ENCODE assay signal across 9 cellular contexts in the genomic region with DNA sequence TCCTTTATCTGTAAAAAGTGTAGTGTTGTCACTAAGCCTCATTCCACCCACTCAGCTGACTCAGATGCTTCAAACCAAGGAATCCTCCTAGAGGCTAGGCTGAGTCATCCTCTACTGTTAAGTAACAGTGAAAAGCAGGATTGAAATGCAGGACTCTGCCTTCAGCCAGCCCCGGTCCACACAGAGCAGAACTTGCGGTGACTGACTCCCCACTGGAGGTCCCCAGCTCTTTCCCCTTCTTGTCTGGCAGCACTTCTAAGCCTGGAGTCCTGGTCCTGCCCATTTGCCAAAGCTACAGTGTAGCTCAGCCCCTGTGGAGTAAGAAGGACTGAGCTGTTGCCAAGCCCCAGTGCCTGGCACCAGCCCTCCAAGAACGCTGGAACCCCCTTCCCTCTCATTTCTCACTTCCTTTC. TPM values are rescaled to one million over a fixed set of nuclear protein-coding genes. Genes with fewer than 3 reads are reported as not detected.
DNase-seq lines count a peak whose midpoint lies in the region; ATAC-seq, FAIRE-seq and TF ChIP-seq lines count a peak whose summit lies in the region.
"Had no signal": no experiment of that assay in that cellular context is flagged by ENCODE, and none has a peak within 500 bp of the region (broad histone marks: within the 10 kb centered on the region; RNA-seq: fewer than 3 reads in every experiment).

No MANE protein-coding gene starts in this region.

- BruUV-seq in HepG2 (replicated peaks; lab: Mats Ljungman, UMichigan), result no TSS peak

- H3K4me2 ChIP-seq in HepG2 (ENCODE audit: low read depth, low read length), result no peak overlapping the region

- H2AFZ ChIP-seq in HepG2 (ENCODE audit: low read length), result no peak overlapping the region

- H3K79me2 ChIP-seq in HepG2 (ENCODE audit: insufficient read depth, low read length), result no peaks in the 10 kb centered on the region

- POLR2A ChIA-PET in HepG2 (lab: Yijun Ruan, JAX), result no interaction called here

- CTCF ChIA-PET in HepG2 (lab: Yijun Ruan, JAX; ENCODE audit: low intra/inter-chr PET ratio, low total read pairs), result no interaction called here

- 0% methylated on average over 2 of the region's 3 CpGs for WGBS in HepG2 (ENCODE audit: low lambda C conversion rate)
- WGBS in suprapubic skin, result 2% methylated on average over 3 of the region's 3 CpGs

- H3K36me3 Mint-ChIP-seq in CD14-positive monocyte, result peaks cover 0 to 2% of the 10 kb centered on the region in 2 donors

- H3K4me3 ChIP-seq in brain microvascular endothelial cell (ENCODE audit: low read depth, low read length) (no peak overlapping the region), HepG2 (replicated peaks in 1 of 3; ENCODE audit: insufficient read depth in 1 of 3, low read depth in 2 of 3, low read length in 3 of 3) (no peak overlapping the region), suprapubic skin (peak overlapping the region; percentile 44)

- peak; percentile 79 for DNase-seq in CD14-positive monocyte (ENCODE audit: low spot score)
- peak; percentile 62 to 64 for DNase-seq in NOMO-1 (lab: John Stamatoyannopoulos, UW; ENCODE audit: unreplicated experiment in 2 of 2)
- peak; percentile 97 for DNase-seq in brain microvascular endothelial cell
- DNase-seq in HepG2 (ENCODE audit: low spot score), result no peak
- DNase-seq in suprapubic skin (ENCODE audit: low spot score in 2 of 2), result peak; percentile 66 to 81
- no peak for DNase-seq in GM12892 (ENCODE audit: insufficient read length)
- DNase-seq in globus pallidus (ENCODE audit: low spot score), result no peak

- peak overlapping the region; percentile 51 for H3K27ac ChIP-seq in brain microvascular endothelial cell
- no peak overlapping the region for H3K27ac ChIP-seq in HepG2 (ENCODE audit: extremely low read length, insufficient read depth, low read length)
- H3K27ac ChIP-seq in suprapubic skin, result peak overlapping the region; percentile 93

- intact Hi-C loops in CD14-positive monocyte (cut with micrococcal nuclease) (no loop called here), HepG2 (cut with micrococcal nuclease; ENCODE audit: unreplicated experiment) (no loop called here)

- no peak for TF ChIP-seq RAD21 in HepG2 (CRISPR knock-in tag; IDR thresholded peaks at IDR 0.05)

- peak overlapping the region in 1 of 2 donors; percentile 65 for H3K4me3 Mint-ChIP-seq in CD14-positive monocyte

- ATAC-seq in HepG2, result peak; percentile 51
- ATAC-seq in HG03520 (IDR thresholded peaks at IDR 0.05; ENCODE audit: unreplicated experiment), result no peak

- H3K27me3 ChIP-seq in brain microvascular endothelial cell (replicated peaks), result no peaks in the 10 kb centered on the region
- H3K27me3 ChIP-seq in HepG2 (ENCODE audit: control insufficient read depth in 1 of 2, insufficient read depth in 2 of 2, low read length in 2 of 2), result peaks cover 0 to 4% of the 10 kb centered on the region in 2 experiments; a peak in 3 of 5 replicates
- no peaks in the 10 kb centered on the region for H3K27me3 ChIP-seq in suprapubic skin

- H3K9me3 Mint-ChIP-seq in CD14-positive monocyte, result peaks cover 3 to 8% (median 6%) of the 10 kb centered on the region in 7 donors

- peaks cover 0 to 3% (median 0%) of the 10 kb centered on the region in 3 donors for H3K27me3 Mint-ChIP-seq in CD14-positive monocyte (ENCODE audit: low read depth in 3 of 3)

- no peak for TF ChIP-seq POLR2A in HepG2 (IDR thresholded peaks at IDR 0.05; ENCODE audit: insufficient read depth in 1 of 2, low read depth in 2 of 2, low read length in 2 of 2)
- no peak for TF ChIP-seq POLR2A in suprapubic skin (IDR thresholded peaks at IDR 0.05)
- TF ChIP-seq POLR2A in GM12892 (IDR thresholded peaks at IDR 0.05; ENCODE audit: low read depth, low read length), result no peak

- in situ Hi-C loops in brain microvascular endothelial cell (cut with HindIII; ENCODE audit: low pct_ligation_motif_present, low sequenced_read_pairs), result no loop called here
- in situ Hi-C loops in HepG2 (cut with HindIII; ENCODE audit: extremely low pct_ligation_motif_present, low pct_unique_long_range_greater_than_20kb), result no loop called here

- no peak overlapping the region for H3K9ac ChIP-seq in HepG2 (ENCODE audit: insufficient read depth, low read depth, low read length)

- no peaks in the 10 kb centered on the region for H3K9me3 ChIP-seq in HepG2 (ENCODE audit: low read length)
- no peaks in the 10 kb centered on the region for H3K9me3 ChIP-seq in suprapubic skin

- H3K36me3 ChIP-seq in brain microvascular endothelial cell (replicated peaks), result no peaks in the 10 kb centered on the region
- no peaks in the 10 kb centered on the region for H3K36me3 ChIP-seq in HepG2 (replicated peaks in 1 of 2; ENCODE audit: control insufficient read depth in 1 of 2, insufficient read depth in 2 of 2, low read length in 2 of 2)
- H3K36me3 ChIP-seq in suprapubic skin, result no peaks in the 10 kb centered on the region

- TF ChIP-seq CTCF in CD14-positive monocyte (IDR thresholded peaks at IDR 0.05), result no peak
- peak; percentile 18 for TF ChIP-seq CTCF in brain microvascular endothelial cell (IDR thresholded peaks at IDR 0.05; ENCODE audit: low read depth, low read length, missing control alignments)
- no peak for TF ChIP-seq CTCF in HepG2 (CRISPR knock-in tag; IDR thresholded peaks at IDR 0.05)
- TF ChIP-seq CTCF in suprapubic skin (IDR thresholded peaks at IDR 0.05), result no peak

- no peaks in the 10 kb centered on the region for H4K20me1 ChIP-seq in HepG2 (ENCODE audit: insufficient read depth, low read length)

- H3K27ac Mint-ChIP-seq in CD14-positive monocyte, result peak overlapping the region; percentile 26 to 88 (median 68)

- FAIRE-seq in HepG2 (lab: Jason Lieb, UNC) (no peak), GM12892 (lab: Jason Lieb, UNC) (no peak)

- peaks cover 60% of the 10 kb centered on the region for H3K4me1 Mint-ChIP-seq in CD14-positive monocyte

- peaks cover 6% of the 10 kb centered on the region for H3K4me1 ChIP-seq in HepG2 (ENCODE audit: insufficient read depth, low read length)
- peaks cover 78% of the 10 kb centered on the region for H3K4me1 ChIP-seq in suprapubic skin

- TF ChIP-seq EP300 in HepG2 (IDR thresholded peaks at IDR 0.05; ENCODE audit: low read depth in 2 of 2, low read length in 2 of 2) (no peak), HepG2 (CRISPR knock-in tag; IDR thresholded peaks at IDR 0.05; ENCODE audit: borderline replicate concordance) (no peak), suprapubic skin (IDR thresholded peaks at IDR 0.05) (no peak)

RNA-seq across cellular contexts. Expression of a gene that starts 1.7 kb away (rescaled TPM):
- under 1 TPM; 0.41 to 0.52 TPM for polyA plus RNA-seq in CD14-positive monocyte
- 0.34 and 0.46 TPM in 2 replicates for total RNA-seq in HepG2 (2016; rRNA removed; fragmentation: Illumina TruSeq; extraction: Trizol)
- total RNA-seq in HepG2 (2016; cell fraction: cytosol; rRNA removed; fragmentation: Illumina TruSeq; extraction: Trizol; ENCODE audit: low read depth), result not detected in 2 replicates
- total RNA-seq in HepG2 (2016; cell fraction: insoluble cytoplasmic fraction; rRNA removed; fragmentation: Illumina TruSeq; extraction: Trizol), result 0.32 and 0.49 TPM in 2 replicates
- total RNA-seq in HepG2 (2016; cell fraction: membrane; rRNA removed; fragmentation: Illumina TruSeq; extraction: Trizol), result 0.22 TPM in 1 of 2 replicates, not detected in the other
- total RNA-seq in HepG2 (2016; cell fraction: nucleus; rRNA removed; fragmentation: Illumina TruSeq; extraction: Trizol), result 0.19 and 0.28 TPM in 2 replicates
- 0.05 and 0.39 TPM in 2 replicates for polyA plus RNA-seq in HepG2 (2011; rRNA removed)
- polyA plus RNA-seq in HepG2 (2011; cell fraction: cytosol; rRNA removed), result 0.09 and 0.19 TPM in 2 replicates
- polyA plus RNA-seq in HepG2 (2011; cell fraction: nucleus; rRNA removed), result 0.31 and 0.34 TPM in 2 replicates
- polyA plus RNA-seq in HepG2 (2012), result not detected in 2 replicates
- polyA plus RNA-seq in HepG2 (2016; cell fraction: cytosol; fragmentation: Illumina TruSeq; extraction: Trizol; ENCODE audit: low read depth), result 0.06 and 0.08 TPM in 2 replicates
- 0.50 and 0.66 TPM in 2 replicates for polyA plus RNA-seq in HepG2 (2016; cell fraction: insoluble cytoplasmic fraction; fragmentation: Illumina TruSeq; extraction: Trizol; ENCODE audit: low read depth)
- 0.10 TPM in 1 of 2 replicates, not detected in the other for polyA plus RNA-seq in HepG2 (2016; cell fraction: membrane; fragmentation: Illumina TruSeq; extraction: Trizol; ENCODE audit: low read depth)
- polyA plus RNA-seq in HepG2 (2016; cell fraction: nucleus; fragmentation: Illumina TruSeq; extraction: Trizol; ENCODE audit: insufficient read depth, low read depth), result 0.24 TPM in 1 of 2 replicates, not detected in the other
- polyA minus RNA-seq in HepG2 (2011; rRNA and poly(A)+ RNA removed; ENCODE audit: low replicate concordance), result 0.12 TPM in 1 of 2 replicates, not detected in the other
- polyA minus RNA-seq in HepG2 (2011; cell fraction: cytosol; rRNA and poly(A)+ RNA removed), result not detected in 2 replicates
- not detected in 2 replicates for polyA minus RNA-seq in HepG2 (2011; cell fraction: nucleus; rRNA and poly(A)+ RNA removed)
- 10 to 100 TPM; 21.6 to 55.5 (median 26.8) TPM for total RNA-seq in suprapubic skin
- not detected for polyA plus RNA-seq in GM12892 (2012; ENCODE audit: missing spikeins)
- total RNA-seq: dermis microvascular lymphatic vessel endothelial cell had no signal

RNA-seq across cellular contexts. Expression of a gene that starts 22.2 kb away (rescaled TPM):
- polyA plus RNA-seq in CD14-positive monocyte (not detected), HepG2 (2011; rRNA removed) (0.37 and 0.50 TPM in 2 replicates)
- total RNA-seq in HepG2 (2016; rRNA removed; fragmentation: Illumina TruSeq; extraction: Trizol) (0.69 and 0.95 TPM in 2 replicates), suprapubic skin (not detected)
- total RNA-seq in HepG2 (2016; cell fraction: cytosol; rRNA removed; fragmentation: Illumina TruSeq; extraction: Trizol; ENCODE audit: low read depth), result 0.18 and 0.20 TPM in 2 replicates
- total RNA-seq in HepG2 (2016; cell fraction: insoluble cytoplasmic fraction; rRNA removed; fragmentation: Illumina TruSeq; extraction: Trizol), result 0.62 and 0.76 TPM in 2 replicates
- 0.19 and 0.48 TPM in 2 replicates for total RNA-seq in HepG2 (2016; cell fraction: membrane; rRNA removed; fragmentation: Illumina TruSeq; extraction: Trizol)
- 1.3 and 1.4 TPM in 2 replicates for total RNA-seq in HepG2 (2016; cell fraction: nucleus; rRNA removed; fragmentation: Illumina TruSeq; extraction: Trizol)
- polyA plus RNA-seq in HepG2 (2011; cell fraction: cytosol; rRNA removed), result 0.50 and 0.58 TPM in 2 replicates
- 0.06 and 0.26 TPM in 2 replicates for polyA plus RNA-seq in HepG2 (2011; cell fraction: nucleus; rRNA removed)
- polyA plus RNA-seq in HepG2 (2012), result 0.19 and 0.23 TPM in 2 replicates
- 0.18 and 0.36 TPM in 2 replicates for polyA plus RNA-seq in HepG2 (2016; cell fraction: cytosol; fragmentation: Illumina TruSeq; extraction: Trizol; ENCODE audit: low read depth)
- polyA plus RNA-seq in HepG2 (2016; cell fraction: insoluble cytoplasmic fraction; fragmentation: Illumina TruSeq; extraction: Trizol; ENCODE audit: low read depth), result 0.30 and 0.46 TPM in 2 replicates
- 0.26 and 0.27 TPM in 2 replicates for polyA plus RNA-seq in HepG2 (2016; cell fraction: membrane; fragmentation: Illumina TruSeq; extraction: Trizol; ENCODE audit: low read depth)
- 1.6 and 2.5 TPM in 2 replicates for polyA plus RNA-seq in HepG2 (2016; cell fraction: nucleus; fragmentation: Illumina TruSeq; extraction: Trizol; ENCODE audit: insufficient read depth, low read depth)
- 0.07 and 0.26 TPM in 2 replicates for polyA minus RNA-seq in HepG2 (2011; rRNA and poly(A)+ RNA removed; ENCODE audit: low replicate concordance)
- polyA minus RNA-seq in HepG2 (2011; cell fraction: cytosol; rRNA and poly(A)+ RNA removed), result not detected in 2 replicates
- polyA minus RNA-seq in HepG2 (2011; cell fraction: nucleus; rRNA and poly(A)+ RNA removed), result 0.25 TPM in 1 of 2 replicates, not detected in the other
- polyA plus RNA-seq in GM12892 (2012; ENCODE audit: missing spikeins), result not detected
- total RNA-seq: dermis microvascular lymphatic vessel endothelial cell had no signal

RNA-seq across cellular contexts. Expression of a gene that starts 51.5 kb away (rescaled TPM):
- polyA plus RNA-seq in CD14-positive monocyte (not detected), HepG2 (2011; rRNA removed) (1.3 and 1.4 TPM in 2 replicates)
- total RNA-seq in HepG2 (2016; rRNA removed; fragmentation: Illumina TruSeq; extraction: Trizol) (1.6 and 2.7 TPM in 2 replicates), suprapubic skin (1 to 10 TPM in 3 of 4 donors, not detected in 1; 1.2 to 2.8 (median 1.2) TPM)
- 0.51 and 0.71 TPM in 2 replicates for total RNA-seq in HepG2 (2016; cell fraction: cytosol; rRNA removed; fragmentation: Illumina TruSeq; extraction: Trizol; ENCODE audit: low read depth)
- total RNA-seq in HepG2 (2016; cell fraction: insoluble cytoplasmic fraction; rRNA removed; fragmentation: Illumina TruSeq; extraction: Trizol), result 1.9 and 3.2 TPM in 2 replicates
- 1.2 and 1.3 TPM in 2 replicates for total RNA-seq in HepG2 (2016; cell fraction: membrane; rRNA removed; fragmentation: Illumina TruSeq; extraction: Trizol)
- 9.2 and 9.4 TPM in 2 replicates for total RNA-seq in HepG2 (2016; cell fraction: nucleus; rRNA removed; fragmentation: Illumina TruSeq; extraction: Trizol)
- 0.76 and 0.82 TPM in 2 replicates for polyA plus RNA-seq in HepG2 (2011; cell fraction: cytosol; rRNA removed)
- 3.7 and 4.5 TPM in 2 replicates for polyA plus RNA-seq in HepG2 (2011; cell fraction: nucleus; rRNA removed)
- 1.2 and 2.7 TPM in 2 replicates for polyA plus RNA-seq in HepG2 (2012)
- polyA plus RNA-seq in HepG2 (2016; cell fraction: cytosol; fragmentation: Illumina TruSeq; extraction: Trizol; ENCODE audit: low read depth), result 0.32 and 0.57 TPM in 2 replicates
- polyA plus RNA-seq in HepG2 (2016; cell fraction: insoluble cytoplasmic fraction; fragmentation: Illumina TruSeq; extraction: Trizol; ENCODE audit: low read depth), result 1.2 and 1.8 TPM in 2 replicates
- 0.90 and 1.1 TPM in 2 replicates for polyA plus RNA-seq in HepG2 (2016; cell fraction: membrane; fragmentation: Illumina TruSeq; extraction: Trizol; ENCODE audit: low read depth)
- polyA plus RNA-seq in HepG2 (2016; cell fraction: nucleus; fragmentation: Illumina TruSeq; extraction: Trizol; ENCODE audit: insufficient read depth, low read depth), result 7.6 and 8.5 TPM in 2 replicates
- 2.5 TPM in 1 of 2 replicates, not detected in the other for polyA minus RNA-seq in HepG2 (2011; rRNA and poly(A)+ RNA removed; ENCODE audit: low replicate concordance)
- polyA minus RNA-seq in HepG2 (2011; cell fraction: cytosol; rRNA and poly(A)+ RNA removed), result 1.4 TPM in 1 of 2 replicates, not detected in the other
- polyA minus RNA-seq in HepG2 (2011; cell fraction: nucleus; rRNA and poly(A)+ RNA removed), result 7.7 and 10.4 TPM in 2 replicates
- 1.8 TPM for polyA plus RNA-seq in GM12892 (2012; ENCODE audit: missing spikeins)
- total RNA-seq: dermis microvascular lymphatic vessel endothelial cell had no signal

RNA-seq across cellular contexts. Expression of a gene that starts 58.2 kb away (rescaled TPM):
- polyA plus RNA-seq in CD14-positive monocyte (not detected), HepG2 (2011; rRNA removed) (0.03 and 0.11 TPM in 2 replicates)
- total RNA-seq in HepG2 (2016; rRNA removed; fragmentation: Illumina TruSeq; extraction: Trizol) (0.04 and 0.15 TPM in 2 replicates), suprapubic skin (1 to 10 TPM; 5.7 to 7.2 (median 6.6) TPM)
- not detected in 2 replicates for total RNA-seq in HepG2 (2016; cell fraction: cytosol; rRNA removed; fragmentation: Illumina TruSeq; extraction: Trizol; ENCODE audit: low read depth)
- total RNA-seq in HepG2 (2016; cell fraction: insoluble cytoplasmic fraction; rRNA removed; fragmentation: Illumina TruSeq; extraction: Trizol), result 0.04 TPM in 1 of 2 replicates, not detected in the other
- 0.06 TPM in 1 of 2 replicates, not detected in the other for total RNA-seq in HepG2 (2016; cell fraction: membrane; rRNA removed; fragmentation: Illumina TruSeq; extraction: Trizol)
- 0.09 TPM in 1 of 2 replicates, not detected in the other for total RNA-seq in HepG2 (2016; cell fraction: nucleus; rRNA removed; fragmentation: Illumina TruSeq; extraction: Trizol)
- 0.03 TPM in 2 replicates for polyA plus RNA-seq in HepG2 (2011; cell fraction: cytosol; rRNA removed)
- polyA plus RNA-seq in HepG2 (2011; cell fraction: nucleus; rRNA removed), result 0.19 and 0.43 TPM in 2 replicates
- polyA plus RNA-seq in HepG2 (2012), result 0.04 TPM in 1 of 2 replicates, not detected in the other
- polyA plus RNA-seq in HepG2 (2016; cell fraction: cytosol; fragmentation: Illumina TruSeq; extraction: Trizol; ENCODE audit: low read depth), result not detected in 2 replicates
- polyA plus RNA-seq in HepG2 (2016; cell fraction: insoluble cytoplasmic fraction; fragmentation: Illumina TruSeq; extraction: Trizol; ENCODE audit: low read depth), result 0.09 TPM in 1 of 2 replicates, not detected in the other
- 0.07 and 0.13 TPM in 2 replicates for polyA plus RNA-seq in HepG2 (2016; cell fraction: membrane; fragmentation: Illumina TruSeq; extraction: Trizol; ENCODE audit: low read depth)
- polyA plus RNA-seq in HepG2 (2016; cell fraction: nucleus; fragmentation: Illumina TruSeq; extraction: Trizol; ENCODE audit: insufficient read depth, low read depth), result 0.40 and 0.41 TPM in 2 replicates
- polyA minus RNA-seq in HepG2 (2011; rRNA and poly(A)+ RNA removed; ENCODE audit: low replicate concordance), result 0.02 and 0.09 TPM in 2 replicates
- polyA minus RNA-seq in HepG2 (2011; cell fraction: cytosol; rRNA and poly(A)+ RNA removed), result not detected in 2 replicates
- polyA minus RNA-seq in HepG2 (2011; cell fraction: nucleus; rRNA and poly(A)+ RNA removed), result 0.39 TPM in 1 of 2 replicates, not detected in the other
- polyA plus RNA-seq in GM12892 (2012; ENCODE audit: missing spikeins), result 0.32 TPM
- total RNA-seq: dermis microvascular lymphatic vessel endothelial cell had no signal

Comparison
In these comparisons a context has a peak if more than half of its experiments do, and no peak if none do; other contexts are left out.
1. DNase-seq: peak in CD14-positive monocyte (single experiment), NOMO-1 (2 of 2), brain microvascular endothelial cell (single experiment) and suprapubic skin (2 of 2); none in HepG2 (single experiment), GM12892 (single experiment) and globus pallidus (single experiment).
2. RNA of a gene that starts 1.7 kb away (total RNA-seq): 21.6 to 55.5 TPM in suprapubic skin; 0.19 to 0.49 TPM in HepG2; every median in the first group is over 10 times any median in the second.